In the genomic region with DNA sequence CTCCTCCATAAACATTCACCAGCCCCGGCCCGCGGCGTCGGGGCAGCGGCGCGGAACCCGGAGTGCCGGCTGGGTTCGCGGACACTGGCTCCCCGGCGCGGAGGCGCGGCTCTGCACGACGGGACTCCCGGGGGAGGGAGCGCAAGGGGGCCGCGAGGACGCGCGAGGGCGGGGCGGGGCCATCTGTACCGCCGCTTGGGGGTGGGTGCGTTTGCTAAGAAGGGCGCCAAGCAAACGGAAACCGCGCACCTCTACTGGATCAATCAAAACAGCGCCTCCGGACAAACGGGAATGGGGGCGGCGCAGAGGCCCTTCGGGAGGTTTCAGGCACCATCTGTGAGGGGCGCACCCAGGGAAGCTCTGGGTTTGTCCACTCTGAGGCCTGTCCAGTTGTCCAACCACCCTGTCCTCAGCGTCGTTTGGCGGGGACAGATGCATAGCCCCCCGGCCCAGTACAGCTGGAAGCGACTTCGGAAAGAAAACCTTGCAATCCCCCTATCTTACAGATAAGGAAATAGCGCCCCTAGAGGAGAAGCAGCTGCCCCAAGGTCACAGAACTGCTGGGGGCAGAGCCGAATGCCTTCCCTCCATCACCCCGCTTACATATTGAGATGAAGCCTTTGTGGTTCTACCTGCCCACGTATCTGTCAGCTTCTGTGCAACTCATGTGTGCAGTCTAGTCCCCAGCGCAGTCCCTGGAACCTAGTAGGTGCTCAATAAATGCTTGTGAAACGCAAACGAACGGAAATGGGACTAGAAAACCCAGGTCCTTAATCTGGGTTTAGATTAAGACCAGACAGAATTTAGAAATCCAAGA, we compare ENCODE assay signal across 8 cellular contexts. TPM values are rescaled to one million over a fixed set of nuclear protein-coding genes. Genes with fewer than 3 reads are reported as not detected.
DNase-seq lines count a peak whose midpoint lies in the region; ATAC-seq, FAIRE-seq and TF ChIP-seq lines count a peak whose summit lies in the region.

No MANE protein-coding gene starts in this region.

- intact Hi-C loops in breast epithelium (cut with DNase I; ENCODE audit: low total_unique reads), result no loop called here

- ATAC-seq in GM19467 (IDR thresholded peaks at IDR 0.05; ENCODE audit: unreplicated experiment), result no peak

- H3K9me3 ChIP-seq in WERI-Rb-1 (ENCODE audit: severe bottlenecking) (no peaks in the 10 kb centered on the region), breast epithelium (no peaks in the 10 kb centered on the region)

- DNase-seq in COR-L47 (lab: John Stamatoyannopoulos, UW) (peak; percentile 40), H54 (ENCODE audit: insufficient read length, low spot score) (peak; percentile 84), NCI-H1694 treated with DMSO at 0.1 percent for 48 hours (lab: John Stamatoyannopoulos, UW) (peak; percentile 76), WERI-Rb-1 (peak; percentile 94), breast epithelium (ENCODE audit: low spot score in 2 of 2) (peak in 1 of 2 donors; percentile 54), islet precursor cell (peak; percentile 83)
- peak; percentile 19 to 36 for DNase-seq in stimulated activated CD4-positive, alpha-beta T cell treated with anti-CD3 and anti-CD28 coated beads, Interleukin-15, amount 100 ng/mL, for 1 hour (ENCODE audit: low read depth in 1 of 2, low spot score in 1 of 2)

- TF ChIP-seq POLR2A in H54 (IDR thresholded peaks at IDR 0.05; ENCODE audit: low read depth, low read length), result no peak
- no peak for TF ChIP-seq POLR2A in breast epithelium (IDR thresholded peaks at IDR 0.05)

- no peak for FAIRE-seq in H54 (lab: Jason Lieb, UNC)

- H3K4me1 ChIP-seq in breast epithelium, result no peaks in the 10 kb centered on the region

- H3K4me3 ChIP-seq in WERI-Rb-1 (ENCODE audit: low read depth, low read length) (peak overlapping the region; percentile 61), breast epithelium (peak overlapping the region; percentile 41 to 67 (median 54))

- H3K36me3 ChIP-seq in WERI-Rb-1, result no peaks in the 10 kb centered on the region
- no peaks in the 10 kb centered on the region for H3K36me3 ChIP-seq in breast epithelium

- H3K27ac ChIP-seq in WERI-Rb-1 (peak overlapping the region; percentile 87), breast epithelium (no peak overlapping the region)

- TF ChIP-seq CTCF in WERI-Rb-1 (IDR thresholded peaks at IDR 0.05; ENCODE audit: low read depth, low read length), result peak; percentile 82
- peak in 2 of 3 donors; percentile 28 to 42 for TF ChIP-seq CTCF in breast epithelium (IDR thresholded peaks at IDR 0.05)

- no peaks in the 10 kb centered on the region for H3K27me3 ChIP-seq in WERI-Rb-1 (ENCODE audit: insufficient read depth, low read depth, severe bottlenecking)
- H3K27me3 ChIP-seq in breast epithelium, result no peaks in the 10 kb centered on the region

RNA-seq across cellular contexts. Expression of a gene that starts 10.7 kb away (rescaled TPM):
- total RNA-seq in breast epithelium, result under 1 TPM; under 0.01 to 0.44 (median 0.16) TPM
